In genomic region chr10:113340255-113340654, GRCh38 we compare ENCODE assay signal across 22 cellular contexts.
"Had no signal": no experiment of that assay in that cellular context is flagged by ENCODE, and none has a peak within 500 bp of the region (broad histone marks: within the 10 kb centered on the region; RNA-seq: fewer than 3 reads in every experiment).

No MANE protein-coding gene starts in this region.

- H3K4me3 ChIP-seq: hepatocyte, left ventricle myocardium inferior, lung, ovary, prostate gland, sigmoid colon, spleen, suprapubic skin, thoracic aorta, tibial artery, upper lobe of right lung had no signal

- H3K27ac ChIP-seq: hepatocyte, left ventricle myocardium inferior, ovary, prostate gland, sigmoid colon, spleen, suprapubic skin, thoracic aorta, tibial artery, upper lobe of right lung had no signal

- H3K27me3 ChIP-seq: hepatocyte, ovary, sigmoid colon, spleen, suprapubic skin, tibial artery, upper lobe of right lung had no signal

- H3K9me3 ChIP-seq: ovary, prostate gland, sigmoid colon, spleen, suprapubic skin, thoracic aorta, tibial artery, upper lobe of right lung had no signal

- H3K4me1 ChIP-seq: left ventricle myocardium inferior, prostate gland, sigmoid colon, spleen, suprapubic skin, tibial artery, upper lobe of right lung had no signal

- DNase-seq: islet precursor cell; left ventricle myocardium inferior; mesendoderm; naive B cell; natural killer cell; ovary; retina; right cardiac atrium; sigmoid colon; small intestine; spleen; stimulated activated CD4-positive, alpha-beta T cell treated with anti-CD3 and anti-CD28 coated beads, Interleukin-4, amount 100 ng/mL, for 24 hours; stimulated activated naive CD4-positive, alpha-beta T cell; tibial artery; trophoblast cell; upper lobe of right lung had no signal

- ATAC-seq: natural killer cell; right cardiac atrium; stimulated activated effector memory CD8-positive, alpha-beta T cell treated with anti-CD3 and anti-CD28 coated beads, Interleukin-12 subunit alpha, Interleukin-12 subunit beta, amount 100 ng/mL, for 72 hours; upper lobe of right lung had no signal

- H3K36me3 ChIP-seq: left ventricle myocardium inferior, ovary, prostate gland, sigmoid colon, spleen, suprapubic skin, thoracic aorta, tibial artery, upper lobe of right lung had no signal
